Comparison of ENCODE assay signal across 8 cellular contexts in the genomic region with DNA sequence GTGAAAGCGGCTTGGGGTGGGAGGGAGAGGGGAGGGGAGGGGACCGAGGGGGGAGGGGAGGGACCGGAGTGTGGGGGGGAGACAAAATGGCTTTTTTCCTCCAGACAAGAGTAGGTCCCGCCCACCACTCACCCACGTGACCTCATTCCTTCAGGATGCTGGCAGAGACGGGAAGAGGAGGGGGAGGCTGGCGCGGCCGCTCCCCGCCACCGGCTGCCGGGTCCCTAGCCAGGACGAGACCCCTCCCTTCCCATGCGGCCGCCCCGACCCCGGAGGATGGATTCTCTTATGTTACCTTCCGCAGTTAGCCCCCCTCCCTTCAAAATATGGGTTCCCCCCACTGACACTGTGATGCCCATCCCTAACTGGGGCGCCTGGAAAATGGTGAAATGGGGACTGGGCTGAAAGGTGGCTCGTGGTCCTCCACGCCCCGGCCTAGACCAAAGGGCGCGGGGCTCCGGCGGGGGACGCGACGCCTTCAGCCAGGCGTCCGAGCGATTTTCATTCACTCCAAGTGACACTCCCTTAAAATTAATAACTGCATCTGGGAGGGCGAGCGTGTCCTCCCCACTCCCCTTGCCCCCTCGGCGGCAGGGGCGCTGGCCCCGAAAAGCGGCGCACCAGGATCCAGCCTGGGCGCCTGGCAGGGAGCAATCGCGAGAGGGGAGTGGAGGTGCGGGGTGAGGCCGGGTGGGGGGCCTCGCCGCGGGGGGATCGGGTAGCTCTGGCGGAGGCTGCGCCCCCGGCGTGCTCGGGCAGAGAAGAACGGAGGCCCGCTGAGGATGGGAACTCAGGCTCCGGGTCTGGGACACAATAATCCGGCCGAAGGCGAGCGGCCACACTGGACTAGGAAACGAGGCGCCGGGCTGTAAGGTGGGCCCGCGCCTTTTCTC. TPM values are rescaled to one million over a fixed set of nuclear protein-coding genes. Genes with fewer than 3 reads are reported as not detected.
DNase-seq lines count a peak whose midpoint lies in the region; ATAC-seq and TF ChIP-seq lines count a peak whose summit lies in the region.

PCGF2 (minus strand) TSS at position 8 of the 893 bp plus-strand sequence. CDS start 7,934 bp downstream, outside the sequence.

- H3K36me3 ChIP-seq in osteoblast (ENCODE audit: insufficient read depth, low read length), result peaks cover 6% of the 10 kb centered on the region

- peak within 1 kb of the TSS; percentile 88 for H3K4me3 ChIP-seq in AG04449 (ENCODE audit: low read depth, low read length)
- peak within 1 kb of the TSS; percentile 99 for H3K4me3 ChIP-seq in osteoblast (ENCODE audit: insufficient read depth, low read length)

- no peaks in the 10 kb centered on the region for H3K27me3 ChIP-seq in osteoblast (ENCODE audit: insufficient read depth, low read length)

- no peaks in the 10 kb centered on the region for H3K9me3 ChIP-seq in osteoblast (ENCODE audit: low read depth, low read length)

- CTCF ChIA-PET in AG04449 (lab: Yijun Ruan, JAX), result interaction anchor here (1.0 to 5.4 kb wide), 4 partner anchors 13 to 72 kb away, joined by 3 to 78 read pairs (median 8); no protein-coding TSS in a partner anchor

- POLR2A ChIA-PET in AG04449 (lab: Yijun Ruan, JAX), result no interaction called here

- TF ChIP-seq POLR2A in GM18505 (IDR thresholded peaks at IDR 0.05; ENCODE audit: borderline replicate concordance, extremely low read depth, insufficient read depth, insufficient read length), result peak; percentile 37

- ATAC-seq in GM18505 (IDR thresholded peaks at IDR 0.05; ENCODE audit: unreplicated experiment) (no peak), left cardiac atrium (peak; percentile 21 to 39), GM21381 (IDR thresholded peaks at IDR 0.05; ENCODE audit: unreplicated experiment) (no peak), GM19463 (IDR thresholded peaks at IDR 0.05; ENCODE audit: unreplicated experiment) (no peak)

- H3K27ac ChIP-seq in osteoblast (ENCODE audit: low read depth, low read length), result peak within 1 kb of the TSS; percentile 70

- peak within 1 kb of the TSS; percentile 96 for H3K4me2 ChIP-seq in osteoblast (ENCODE audit: insufficient read depth, low read length)

- H3K79me2 ChIP-seq in osteoblast (ENCODE audit: insufficient read depth, low read length), result peaks cover 55% of the 10 kb centered on the region

- H3K4me1 ChIP-seq in osteoblast (ENCODE audit: insufficient read depth, low read length), result peaks cover 42% of the 10 kb centered on the region

- intact Hi-C loops in left cardiac atrium (cut with DNase I), result loop anchor here in 1 of 2 donors (5.0 kb wide), 1 partner anchor 46 kb away; no protein-coding TSS in a partner anchor

- peak within 1 kb of the TSS; percentile 87 for H2AFZ ChIP-seq in osteoblast (ENCODE audit: low read length)

- TF ChIP-seq CTCF in AG04449 (IDR thresholded peaks at IDR 0.05; ENCODE audit: insufficient read depth, low read length, missing control alignments) (no peak), osteoblast (IDR thresholded peaks at IDR 0.05; ENCODE audit: extremely low read depth, low read depth, low read length) (no peak)

- H4K20me1 ChIP-seq in osteoblast (ENCODE audit: insufficient read depth, low read length), result peaks cover 29% of the 10 kb centered on the region

- peak; percentile 50 for DNase-seq in AG04449 (ENCODE audit: low read depth, low spot score)
- DNase-seq in NCI-H345 treated with DMSO at 0.1 percent for 48 hours (lab: John Stamatoyannopoulos, UW; ENCODE audit: unreplicated experiment), result peak; percentile 87
- DNase-seq in amniotic epithelial cell (ENCODE audit: low read depth), result peak; percentile 88
- DNase-seq in left cardiac atrium, result peak; percentile 97
- DNase-seq in osteoblast (ENCODE audit: insufficient read length, low spot score, missing footprints), result peak; percentile 97

RNA-seq across cellular contexts. Expression of gene PCGF2, which starts in this region (rescaled TPM):
- total RNA-seq in left cardiac atrium, result 10 to 100 TPM; 28.2 to 45.2 TPM
- 3.3 and 5.0 TPM in 2 replicates for total RNA-seq in osteoblast

Comparison
In these comparisons a context has a peak if more than half of its experiments do, and no peak if none do; other contexts are left out.
1. ATAC-seq: peak in left cardiac atrium (2 of 2); none in GM18505 (single experiment), GM21381 (single experiment) and GM19463 (single experiment).
2. Peak in every context shown above with its lines, with median percentiles within 50 percentile points of each other: DNase-seq.